In genomic region chr4:185522451-185522850, GRCh38 we compare ENCODE assay signal across 9 cellular contexts. TPM values are rescaled to one million over a fixed set of nuclear protein-coding genes. Genes with fewer than 3 reads are reported as not detected.
"Had no signal": no experiment of that assay in that cellular context is flagged by ENCODE, and none has a peak within 500 bp of the region (broad histone marks: within the 10 kb centered on the region; RNA-seq: fewer than 3 reads in every experiment).

No MANE protein-coding gene starts in this region.

- ATAC-seq: GM23338, HCT116 had no signal

- H3K27ac ChIP-seq: GM23248 had no signal

- H3K4me1 ChIP-seq: HAP-1 had no signal

- H3K36me3 ChIP-seq: HAP-1 had no signal

- H3K4me3 ChIP-seq: GM23248, GM23338, HAP-1 had no signal

- H3K9me3 ChIP-seq: HAP-1 had no signal

- DNase-seq: GM23248, GOT3, H7, H9, HCEC 1CT, HFFc6 had no signal

RNA-seq across cellular contexts. Expression of gene PDLIM3, which starts 12.9 kb away (rescaled TPM):
- total RNA-seq: GM23248, HFFc6 had no signal

RNA-seq across cellular contexts. Expression of gene CCDC110, which starts 50.9 kb away (rescaled TPM):
- total RNA-seq: HFFc6 had no signal
